1 cellular context compared by ENCODE assay signal in genomic region chr14:89906000-89906399, GRCh38.
A peak's percentile ranks its signal among the peaks of the same experiment; 100 is the strongest.
TF ChIP-seq lines count a peak whose summit lies in the region.

No MANE protein-coding gene starts in this region.

TF ChIP-seq in HEK293, 187 proteins besides CTCF, POLR2A, EP300 and RAD21 (continued from another document and continues in another):
- TF ChIP-seq ZNF518A (tag by site-specific recombination; conservative IDR thresholded peaks at IDR 0.05; ENCODE audit: low read depth) (peak; percentile 96), GLI2 (tag by site-specific recombination; IDR thresholded peaks at IDR 0.05; ENCODE audit: borderline replicate concordance, low read depth) (peak; percentile 52; the same call in 1 of the 2 replicates), ZNF561 (tag by site-specific recombination; IDR thresholded peaks at IDR 0.05; ENCODE audit: borderline replicate concordance) (no peak), ZNF654 (tag by site-specific recombination; IDR thresholded peaks at IDR 0.05; ENCODE audit: low read depth) (peak; percentile 52), ZFHX2 (tag by site-specific recombination; conservative IDR thresholded peaks at IDR 0.05) (no peak), ZNF510 (tag by site-specific recombination; IDR thresholded peaks at IDR 0.05; ENCODE audit: insufficient replicate concordance) (peak; percentile 91), KLF7 (tag by site-specific recombination; IDR thresholded peaks at IDR 0.05; ENCODE audit: borderline replicate concordance) (0 out of 2 replicates have a peak, but pooled peaks have one; percentile 29), ZNF354C (tag by site-specific recombination; IDR thresholded peaks at IDR 0.05; ENCODE audit: borderline replicate concordance, low read depth) (0 out of 2 replicates have a peak, but pooled peaks have one; percentile 28), ZXDB (tag by site-specific recombination; IDR thresholded peaks at IDR 0.05) (peak; percentile 85), ZNF266 (tag by site-specific recombination; IDR thresholded peaks at IDR 0.05; ENCODE audit: low read depth) (peak; percentile 94), ZNF433 (tag by site-specific recombination; IDR thresholded peaks at IDR 0.05; ENCODE audit: low read depth) (peak; percentile 89), PRDM10 (tag by site-specific recombination; IDR thresholded peaks at IDR 0.05) (no peak), ZNF239 (tag by site-specific recombination; IDR thresholded peaks at IDR 0.05) (no peak), ZBTB8A (tag by site-specific recombination; IDR thresholded peaks at IDR 0.05) (peak; percentile 81), ZNF555 (tag by site-specific recombination; conservative IDR thresholded peaks at IDR 0.05) (peak; percentile 99), ZNF76 (tag by site-specific recombination; IDR thresholded peaks at IDR 0.05; ENCODE audit: borderline replicate concordance, low read depth) (no peak), ZNF707 (tag by site-specific recombination; IDR thresholded peaks at IDR 0.05) (no peak), ZNF341 (tag by site-specific recombination; IDR thresholded peaks at IDR 0.05; ENCODE audit: low read depth) (peak; percentile 56; the same call in 1 of the 2 replicates), GFI1B (tag by site-specific recombination; IDR thresholded peaks at IDR 0.05) (no peak), ZNF292 (tag by site-specific recombination; IDR thresholded peaks at IDR 0.05; ENCODE audit: borderline replicate concordance, low read depth) (peak; percentile 97), ZNF560 (tag by site-specific recombination; IDR thresholded peaks at IDR 0.05; ENCODE audit: borderline replicate concordance) (peak; percentile 94), ZNF426 (tag by site-specific recombination; IDR thresholded peaks at IDR 0.05) (peak; percentile 98), ATF2 (tag by site-specific recombination; IDR thresholded peaks at IDR 0.05; ENCODE audit: low read depth) (no peak), SCRT2 (tag by site-specific recombination; IDR thresholded peaks at IDR 0.05) (no peak), ZNF18 (tag by site-specific recombination; IDR thresholded peaks at IDR 0.05) (no peak), ZNF600 (tag by site-specific recombination; IDR thresholded peaks at IDR 0.05) (no peak), ZNF416 (tag by site-specific recombination; IDR thresholded peaks at IDR 0.05) (no peak), ZNF140 (tag by site-specific recombination; IDR thresholded peaks at IDR 0.05) (peak; percentile 94), ZNF121 (tag by site-specific recombination; IDR thresholded peaks at IDR 0.05) (peak; percentile 39; the same call in 1 of the 2 replicates), TSHZ1 (tag by site-specific recombination; IDR thresholded peaks at IDR 0.05; ENCODE audit: borderline replicate concordance) (no peak), RBAK (tag by site-specific recombination; IDR thresholded peaks at IDR 0.05) (0 out of 2 replicates have a peak, but pooled peaks have one; percentile 28), ZSCAN16 (tag by site-specific recombination; IDR thresholded peaks at IDR 0.05) (no peak), ZNF501 (tag by site-specific recombination; IDR thresholded peaks at IDR 0.05) (peak; percentile 71), ZNF19 (tag by site-specific recombination; IDR thresholded peaks at IDR 0.05; ENCODE audit: low read depth) (peak; percentile 68; the same call in 1 of the 2 replicates), ZNF658 (tag by site-specific recombination; IDR thresholded peaks at IDR 0.05) (no peak), ZNF350 (tag by site-specific recombination; IDR thresholded peaks at IDR 0.05) (no peak), ZNF558 (tag by site-specific recombination; IDR thresholded peaks at IDR 0.05) (peak; percentile 74; the same call in 1 of the 2 replicates), ZNF629 (tag by site-specific recombination; IDR thresholded peaks at IDR 0.05) (peak; percentile 60), ZNF138 (tag by site-specific recombination; IDR thresholded peaks at IDR 0.05; ENCODE audit: borderline replicate concordance) (peak; percentile 92; the same call in 1 of the 2 replicates), BCL6B (tag by site-specific recombination; IDR thresholded peaks at IDR 0.05) (no peak), ZNF174 (tag by site-specific recombination; IDR thresholded peaks at IDR 0.05) (no peak)
- TF ChIP-seq, protein P1, sequence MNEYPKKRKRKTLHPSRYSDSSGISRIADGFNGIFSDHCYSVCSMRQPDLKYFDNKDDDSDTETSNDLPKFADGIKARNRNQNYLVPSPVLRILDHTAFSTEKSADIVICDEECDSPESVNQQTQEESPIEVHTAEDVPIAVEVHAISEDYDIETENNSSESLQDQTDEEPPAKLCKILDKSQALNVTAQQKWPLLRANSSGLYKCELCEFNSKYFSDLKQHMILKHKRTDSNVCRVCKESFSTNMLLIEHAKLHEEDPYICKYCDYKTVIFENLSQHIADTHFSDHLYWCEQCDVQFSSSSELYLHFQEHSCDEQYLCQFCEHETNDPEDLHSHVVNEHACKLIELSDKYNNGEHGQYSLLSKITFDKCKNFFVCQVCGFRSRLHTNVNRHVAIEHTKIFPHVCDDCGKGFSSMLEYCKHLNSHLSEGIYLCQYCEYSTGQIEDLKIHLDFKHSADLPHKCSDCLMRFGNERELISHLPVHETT (tag by site-specific recombination; IDR thresholded peaks at IDR 0.05): 0 out of 2 replicates have a peak, but pooled peaks have one; percentile 39
- TF ChIP-seq, protein P2, sequence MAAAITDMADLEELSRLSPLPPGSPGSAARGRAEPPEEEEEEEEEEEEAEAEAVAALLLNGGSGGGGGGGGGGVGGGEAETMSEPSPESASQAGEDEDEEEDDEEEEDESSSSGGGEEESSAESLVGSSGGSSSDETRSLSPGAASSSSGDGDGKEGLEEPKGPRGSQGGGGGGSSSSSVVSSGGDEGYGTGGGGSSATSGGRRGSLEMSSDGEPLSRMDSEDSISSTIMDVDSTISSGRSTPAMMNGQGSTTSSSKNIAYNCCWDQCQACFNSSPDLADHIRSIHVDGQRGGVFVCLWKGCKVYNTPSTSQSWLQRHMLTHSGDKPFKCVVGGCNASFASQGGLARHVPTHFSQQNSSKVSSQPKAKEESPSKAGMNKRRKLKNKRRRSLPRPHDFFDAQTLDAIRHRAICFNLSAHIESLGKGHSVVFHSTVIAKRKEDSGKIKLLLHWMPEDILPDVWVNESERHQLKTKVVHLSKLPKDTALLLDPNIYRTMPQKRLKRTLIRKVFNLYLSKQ (tag by site-specific recombination; IDR thresholded peaks at IDR 0.05; ENCODE audit: borderline replicate concordance): peak; percentile 98
